In the genomic region with DNA sequence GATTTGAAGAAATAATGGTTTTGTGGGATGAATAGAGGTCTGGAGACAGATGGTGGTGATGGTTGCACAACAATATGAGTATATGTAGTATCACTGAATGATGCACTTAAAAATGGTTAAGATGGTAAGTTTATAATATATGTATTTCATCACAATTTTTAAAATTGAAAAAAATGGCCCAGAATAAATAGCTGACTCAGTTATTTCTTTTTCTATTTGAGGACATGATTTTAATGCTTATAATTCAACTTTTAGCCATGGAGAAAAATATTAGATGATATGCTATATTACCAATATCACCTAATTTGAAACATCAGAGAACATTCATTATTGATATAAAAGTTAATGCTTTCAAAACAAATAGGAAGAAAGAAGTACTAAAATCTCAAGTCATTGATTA, we compare ENCODE assay signal across 2 cellular contexts.
TF ChIP-seq lines count a peak whose summit lies in the region.

No MANE protein-coding gene starts in this region.

TF ChIP-seq in HepG2, 621 proteins besides CTCF, POLR2A, EP300 and RAD21 (continued from another document):
- TF ChIP-seq, protein P1, sequence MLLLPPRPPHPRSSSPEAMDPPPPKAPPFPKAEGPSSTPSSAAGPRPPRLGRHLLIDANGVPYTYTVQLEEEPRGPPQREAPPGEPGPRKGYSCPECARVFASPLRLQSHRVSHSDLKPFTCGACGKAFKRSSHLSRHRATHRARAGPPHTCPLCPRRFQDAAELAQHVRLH (CRISPR knock-in tag; IDR thresholded peaks at IDR 0.05; ENCODE audit: borderline replicate concordance, low read depth), result no peak
- TF ChIP-seq POLR2AphosphoS5 (IDR thresholded peaks at IDR 0.05; ENCODE audit: low read depth, low read length) (no peak), RCOR2 (CRISPR knock-in tag; IDR thresholded peaks at IDR 0.05) (no peak), SCMH1 (CRISPR knock-in tag; IDR thresholded peaks at IDR 0.05; ENCODE audit: borderline replicate concordance) (no peak), MAFK (conservative IDR thresholded peaks at IDR 0.05 in 1 of 2, IDR thresholded peaks at IDR 0.05 in 1 of 2; ENCODE audit: low read length in 2 of 2) (peak; percentile 63 to 92; a peak in 3 of 4 replicates), SOX6 (IDR thresholded peaks at IDR 0.05) (no peak), SOX6 (CRISPR knock-in tag; IDR thresholded peaks at IDR 0.05) (no peak), ZNF670 (CRISPR knock-in tag; IDR thresholded peaks at IDR 0.05; ENCODE audit: borderline replicate concordance) (no peak), ATM (IDR thresholded peaks at IDR 0.05; ENCODE audit: borderline replicate concordance) (no peak), SMAD3 (CRISPR knock-in tag; IDR thresholded peaks at IDR 0.05) (no peak), ZNF367 (CRISPR knock-in tag; IDR thresholded peaks at IDR 0.05; ENCODE audit: borderline replicate concordance) (no peak)
- TF ChIP-seq, protein P2, sequence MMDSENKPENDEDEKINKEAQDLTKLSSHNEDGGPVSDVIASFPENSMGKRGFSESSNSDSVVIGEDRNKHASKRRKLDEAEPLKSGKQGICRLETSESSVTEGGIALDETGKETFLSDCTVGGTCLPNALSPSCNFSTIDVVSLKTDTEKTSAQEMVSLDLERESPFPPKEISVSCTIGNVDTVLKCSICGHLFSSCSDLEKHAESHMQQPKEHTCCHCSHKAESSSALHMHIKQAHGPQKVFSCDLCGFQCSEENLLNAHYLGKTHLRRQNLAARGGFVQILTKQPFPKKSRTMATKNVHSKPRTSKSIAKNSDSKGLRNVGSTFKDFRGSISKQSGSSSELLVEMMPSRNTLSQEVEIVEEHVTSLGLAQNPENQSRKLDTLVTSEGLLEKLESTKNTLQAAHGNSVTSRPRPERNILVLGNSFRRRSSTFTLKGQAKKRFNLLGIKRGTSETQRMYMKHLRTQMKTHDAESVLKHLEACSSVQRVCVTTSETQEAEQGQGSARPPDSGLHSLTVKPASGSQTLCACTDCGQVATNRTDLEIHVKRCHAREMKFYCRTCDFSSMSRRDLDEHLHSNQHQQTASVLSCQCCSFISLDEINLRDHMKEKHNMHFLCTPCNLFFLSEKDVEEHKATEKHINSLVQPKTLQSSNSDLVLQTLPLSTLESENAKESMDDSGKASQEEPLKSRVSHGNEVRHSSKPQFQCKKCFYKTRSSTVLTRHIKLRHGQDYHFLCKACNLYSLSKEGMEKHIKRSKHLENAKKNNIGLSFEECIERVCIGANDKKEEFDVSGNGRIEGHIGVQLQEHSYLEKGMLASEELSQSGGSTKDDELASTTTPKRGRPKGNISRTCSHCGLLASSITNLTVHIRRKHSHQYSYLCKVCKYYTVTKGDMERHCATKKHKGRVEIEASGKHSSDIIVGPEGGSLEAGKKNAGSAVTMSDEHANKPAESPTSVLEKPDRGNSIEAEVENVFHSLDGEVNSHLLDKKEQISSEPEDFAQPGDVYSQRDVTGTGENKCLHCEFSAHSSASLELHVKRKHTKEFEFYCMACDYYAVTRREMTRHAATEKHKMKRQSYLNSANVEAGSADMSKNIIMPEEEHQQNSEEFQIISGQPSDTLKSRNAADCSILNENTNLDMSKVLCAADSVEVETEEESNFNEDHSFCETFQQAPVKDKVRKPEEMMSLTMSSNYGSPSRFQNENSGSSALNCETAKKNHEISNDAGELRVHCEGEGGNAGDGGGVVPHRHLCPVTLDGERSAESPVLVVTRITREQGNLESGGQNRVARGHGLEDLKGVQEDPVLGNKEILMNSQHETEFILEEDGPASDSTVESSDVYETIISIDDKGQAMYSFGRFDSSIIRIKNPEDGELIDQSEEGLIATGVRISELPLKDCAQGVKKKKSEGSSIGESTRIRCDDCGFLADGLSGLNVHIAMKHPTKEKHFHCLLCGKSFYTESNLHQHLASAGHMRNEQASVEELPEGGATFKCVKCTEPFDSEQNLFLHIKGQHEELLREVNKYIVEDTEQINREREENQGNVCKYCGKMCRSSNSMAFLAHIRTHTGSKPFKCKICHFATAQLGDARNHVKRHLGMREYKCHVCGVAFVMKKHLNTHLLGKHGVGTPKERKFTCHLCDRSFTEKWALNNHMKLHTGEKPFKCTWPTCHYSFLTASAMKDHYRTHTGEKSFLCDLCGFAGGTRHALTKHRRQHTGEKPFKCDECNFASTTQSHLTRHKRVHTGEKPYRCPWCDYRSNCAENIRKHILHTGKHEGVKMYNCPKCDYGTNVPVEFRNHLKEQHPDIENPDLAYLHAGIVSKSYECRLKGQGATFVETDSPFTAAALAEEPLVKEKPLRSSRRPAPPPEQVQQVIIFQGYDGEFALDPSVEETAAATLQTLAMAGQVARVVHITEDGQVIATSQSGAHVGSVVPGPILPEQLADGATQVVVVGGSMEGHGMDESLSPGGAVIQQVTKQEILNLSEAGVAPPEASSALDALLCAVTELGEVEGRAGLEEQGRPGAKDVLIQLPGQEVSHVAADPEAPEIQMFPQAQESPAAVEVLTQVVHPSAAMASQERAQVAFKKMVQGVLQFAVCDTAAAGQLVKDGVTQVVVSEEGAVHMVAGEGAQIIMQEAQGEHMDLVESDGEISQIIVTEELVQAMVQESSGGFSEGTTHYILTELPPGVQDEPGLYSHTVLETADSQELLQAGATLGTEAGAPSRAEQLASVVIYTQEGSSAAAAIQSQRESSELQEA (CRISPR knock-in tag; IDR thresholded peaks at IDR 0.05; ENCODE audit: not compliant biosample characterization), result no peak
- TF ChIP-seq, protein P3, sequence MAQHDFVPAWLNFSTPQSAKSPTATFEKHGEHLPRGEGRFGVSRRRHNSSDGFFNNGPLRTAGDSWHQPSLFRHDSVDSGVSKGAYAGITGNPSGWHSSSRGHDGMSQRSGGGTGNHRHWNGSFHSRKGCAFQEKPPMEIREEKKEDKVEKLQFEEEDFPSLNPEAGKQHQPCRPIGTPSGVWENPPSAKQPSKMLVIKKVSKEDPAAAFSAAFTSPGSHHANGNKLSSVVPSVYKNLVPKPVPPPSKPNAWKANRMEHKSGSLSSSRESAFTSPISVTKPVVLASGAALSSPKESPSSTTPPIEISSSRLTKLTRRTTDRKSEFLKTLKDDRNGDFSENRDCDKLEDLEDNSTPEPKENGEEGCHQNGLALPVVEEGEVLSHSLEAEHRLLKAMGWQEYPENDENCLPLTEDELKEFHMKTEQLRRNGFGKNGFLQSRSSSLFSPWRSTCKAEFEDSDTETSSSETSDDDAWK (CRISPR knock-in tag; IDR thresholded peaks at IDR 0.05), result no peak

TF ChIP-seq in K562, 482 proteins besides CTCF, POLR2A, EP300 and RAD21 (continued from another document):
- TF ChIP-seq, protein P4, sequence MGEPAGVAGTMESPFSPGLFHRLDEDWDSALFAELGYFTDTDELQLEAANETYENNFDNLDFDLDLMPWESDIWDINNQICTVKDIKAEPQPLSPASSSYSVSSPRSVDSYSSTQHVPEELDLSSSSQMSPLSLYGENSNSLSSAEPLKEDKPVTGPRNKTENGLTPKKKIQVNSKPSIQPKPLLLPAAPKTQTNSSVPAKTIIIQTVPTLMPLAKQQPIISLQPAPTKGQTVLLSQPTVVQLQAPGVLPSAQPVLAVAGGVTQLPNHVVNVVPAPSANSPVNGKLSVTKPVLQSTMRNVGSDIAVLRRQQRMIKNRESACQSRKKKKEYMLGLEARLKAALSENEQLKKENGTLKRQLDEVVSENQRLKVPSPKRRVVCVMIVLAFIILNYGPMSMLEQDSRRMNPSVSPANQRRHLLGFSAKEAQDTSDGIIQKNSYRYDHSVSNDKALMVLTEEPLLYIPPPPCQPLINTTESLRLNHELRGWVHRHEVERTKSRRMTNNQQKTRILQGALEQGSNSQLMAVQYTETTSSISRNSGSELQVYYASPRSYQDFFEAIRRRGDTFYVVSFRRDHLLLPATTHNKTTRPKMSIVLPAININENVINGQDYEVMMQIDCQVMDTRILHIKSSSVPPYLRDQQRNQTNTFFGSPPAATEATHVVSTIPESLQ (CRISPR knock-in tag; IDR thresholded peaks at IDR 0.05), result no peak
- TF ChIP-seq C11orf30 (IDR thresholded peaks at IDR 0.05; ENCODE audit: low read depth), result peak; percentile 28; the same call in 1 of the 2 replicates
- TF ChIP-seq NFRKB (IDR thresholded peaks at IDR 0.05; ENCODE audit: low read depth), result no peak
- TF ChIP-seq FOS (IDR thresholded peaks at IDR 0.05; ENCODE audit: extremely low read depth, insufficient read length), result no peak
- no peak for TF ChIP-seq ZC3H4 (CRISPR knock-in tag; IDR thresholded peaks at IDR 0.05; ENCODE audit: borderline replicate concordance)
- TF ChIP-seq, protein P5, sequence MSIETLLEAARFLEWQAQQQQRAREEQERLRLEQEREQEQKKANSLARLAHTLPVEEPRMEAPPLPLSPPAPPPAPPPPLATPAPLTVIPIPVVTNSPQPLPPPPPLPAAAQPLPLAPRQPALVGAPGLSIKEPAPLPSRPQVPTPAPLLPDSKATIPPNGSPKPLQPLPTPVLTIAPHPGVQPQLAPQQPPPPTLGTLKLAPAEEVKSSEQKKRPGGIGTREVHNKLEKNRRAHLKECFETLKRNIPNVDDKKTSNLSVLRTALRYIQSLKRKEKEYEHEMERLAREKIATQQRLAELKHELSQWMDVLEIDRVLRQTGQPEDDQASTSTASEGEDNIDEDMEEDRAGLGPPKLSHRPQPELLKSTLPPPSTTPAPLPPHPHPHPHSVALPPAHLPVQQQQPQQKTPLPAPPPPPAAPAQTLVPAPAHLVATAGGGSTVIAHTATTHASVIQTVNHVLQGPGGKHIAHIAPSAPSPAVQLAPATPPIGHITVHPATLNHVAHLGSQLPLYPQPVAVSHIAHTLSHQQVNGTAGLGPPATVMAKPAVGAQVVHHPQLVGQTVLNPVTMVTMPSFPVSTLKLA (conservative IDR thresholded peaks at IDR 0.05), result no peak
- TF ChIP-seq MAFG (tag; conservative IDR thresholded peaks at IDR 0.05), result 0 out of 2 replicates have a peak, but pooled peaks have one; percentile 10
- no peak for TF ChIP-seq ZNF282 (CRISPR knock-in tag; IDR thresholded peaks at IDR 0.05)
- TF ChIP-seq ZNF316 (IDR thresholded peaks at IDR 0.05), result peak; percentile 55
- TF ChIP-seq PPARD (CRISPR knock-in tag; IDR thresholded peaks at IDR 0.05), result no peak
- TF ChIP-seq ZNF57 (CRISPR knock-in tag; IDR thresholded peaks at IDR 0.05), result no peak
- no peak for TF ChIP-seq MYNN (IDR thresholded peaks at IDR 0.05)
- no peak for TF ChIP-seq MYNN (CRISPR knock-in tag; IDR thresholded peaks at IDR 0.05)
- TF ChIP-seq, protein P6, sequence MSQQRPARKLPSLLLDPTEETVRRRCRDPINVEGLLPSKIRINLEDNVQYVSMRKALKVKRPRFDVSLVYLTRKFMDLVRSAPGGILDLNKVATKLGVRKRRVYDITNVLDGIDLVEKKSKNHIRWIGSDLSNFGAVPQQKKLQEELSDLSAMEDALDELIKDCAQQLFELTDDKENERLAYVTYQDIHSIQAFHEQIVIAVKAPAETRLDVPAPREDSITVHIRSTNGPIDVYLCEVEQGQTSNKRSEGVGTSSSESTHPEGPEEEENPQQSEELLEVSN (IDR thresholded peaks at IDR 0.05; ENCODE audit: borderline replicate concordance in 1 of 2, extremely low read depth in 1 of 2, insufficient read depth in 1 of 2, insufficient read length in 1 of 2, low read depth in 1 of 2, low read length in 1 of 2, poor library complexity in 1 of 2, severe bottlenecking in 1 of 2), result no peak
- no peak for TF ChIP-seq XRCC5 (IDR thresholded peaks at IDR 0.05; ENCODE audit: low read depth, low read length)
- TF ChIP-seq CBX1 (IDR thresholded peaks at IDR 0.05; ENCODE audit: low read depth), result no peak
- peak; percentile 40; the same call in 1 of the 2 replicates for TF ChIP-seq MAFK (IDR thresholded peaks at IDR 0.05; ENCODE audit: low read length)
- TF ChIP-seq GTF2A2 (tag; IDR thresholded peaks at IDR 0.05), result no peak
- peak; percentile 18; the same call in 1 of the 2 replicates for TF ChIP-seq MAFF (IDR thresholded peaks at IDR 0.05; ENCODE audit: low read length)
- no peak for TF ChIP-seq ZNF184 (CRISPR knock-in tag; IDR thresholded peaks at IDR 0.05)
